In the genomic region with DNA sequence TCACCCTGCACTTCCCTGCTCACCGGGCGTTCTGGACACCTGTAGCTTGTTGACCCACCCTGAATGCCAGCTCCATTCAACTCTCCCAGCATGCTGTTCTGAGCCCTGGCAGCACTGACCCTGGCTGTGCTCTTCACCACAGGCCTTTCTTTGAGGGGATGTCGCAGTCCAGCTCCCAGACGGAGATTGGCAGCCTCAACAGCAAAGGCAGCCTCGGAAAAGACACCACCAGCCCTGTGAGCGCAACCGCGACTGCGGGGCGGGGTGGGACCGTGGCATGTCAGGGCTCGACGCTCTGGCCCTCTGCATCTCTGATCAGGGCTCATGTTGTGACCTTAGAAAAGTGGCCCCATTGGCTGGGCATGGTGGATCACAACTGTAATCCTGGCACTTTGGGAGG, we compare ENCODE assay signal across 18 cellular contexts. TPM values are rescaled to one million over a fixed set of nuclear protein-coding genes. Genes with fewer than 3 reads are reported as not detected.
A peak's percentile ranks its signal among the peaks of the same experiment; 100 is the strongest.
DNase-seq lines count a peak whose midpoint lies in the region; ATAC-seq lines count a peak whose summit lies in the region.
"Had no signal": no experiment of that assay in that cellular context is flagged by ENCODE, and none has a peak within 500 bp of the region (broad histone marks: within the 10 kb centered on the region; RNA-seq: fewer than 3 reads in every experiment).

No MANE protein-coding gene starts in this region.

- H3K27me3 ChIP-seq in H7 (ENCODE audit: control insufficient read depth, insufficient read depth, low read length): no peaks in the 10 kb centered on the region
- H3K27me3 ChIP-seq: body of pancreas, neural progenitor cell had no signal

- POLR2A ChIA-PET in activated CD4-positive, alpha-beta memory T cell treated with anti-CD3 and anti-CD28 coated beads for 36 hours (lab: Charles Lee): interaction anchor here (1.4 to 2.0 kb wide), 2 partner anchors 47 to 62 kb away, joined by 4 to 9 read pairs; partner anchors contain the start of gene RAB1B
- POLR2A ChIA-PET in activated CD4-positive, alpha-beta memory T cell treated with anti-CD3 and anti-CD28 coated beads, Interleukin-2, amount 10 ng/mL, durations not matched to agents 7 days and 5 days (lab: Charles Lee): interaction anchor here (0.8 to 1.7 kb wide), 3 partner anchors 42 to 67 kb away, joined by 3 to 7 read pairs (median 3); partner anchors contain the start of gene YIF1A

- DNase-seq in activated CD4-positive, alpha-beta memory T cell treated with anti-CD3 and anti-CD28 coated beads for 36 hours: no peak
- no peak for DNase-seq in activated CD4-positive, alpha-beta memory T cell treated with anti-CD3 and anti-CD28 coated beads, Interleukin-2, amount 10 ng/mL, durations not matched to agents 7 days and 5 days
- DNase-seq in H7: peak; percentile 4
- no peak for DNase-seq in activated naive CD8-positive, alpha-beta T cell treated with anti-CD3 and anti-CD28 coated beads, Interleukin-2, amount 50 U/mL, for 24 hours
- no peak for DNase-seq in natural killer cell treated with Interleukin-12 subunit alpha and Interleukin-12 subunit beta and Interleukin-15 and Interleukin-18, amount 100 ng/mL, for 72 hours (ENCODE audit: low spot score)
- no peak for DNase-seq in left colon
- DNase-seq in Kasumi-1 (lab: John Stamatoyannopoulos, UW): no peak
- DNase-seq: C1 segment of cervical spinal cord, foreskin melanocyte, trophoblast cell had no signal

- no peak overlapping the region for H3K4me3 ChIP-seq in H7 (ENCODE audit: insufficient read depth, low read depth, low read length)
- H3K4me3 ChIP-seq: A549, body of pancreas, neural progenitor cell, SK-N-MC had no signal

- peaks cover 4% of the 10 kb centered on the region for H3K36me3 ChIP-seq in H7 (replicated peaks; ENCODE audit: control insufficient read depth, insufficient read depth, low read length)
- H3K36me3 ChIP-seq: neural progenitor cell had no signal

- no peaks in the 10 kb centered on the region for H3K27me3 Mint-ChIP-seq in activated CD4-positive, alpha-beta memory T cell treated with anti-CD3 and anti-CD28 coated beads for 36 hours
- H3K27me3 Mint-ChIP-seq in activated CD4-positive, alpha-beta memory T cell treated with anti-CD3 and anti-CD28 coated beads, Interleukin-2, amount 10 ng/mL, durations not matched to agents 7 days and 5 days: no peaks in the 10 kb centered on the region
- H3K27me3 Mint-ChIP-seq in activated naive CD8-positive, alpha-beta T cell treated with anti-CD3 and anti-CD28 coated beads, Interleukin-2, amount 50 U/mL, for 24 hours: no peaks in the 10 kb centered on the region
- no peaks in the 10 kb centered on the region for H3K27me3 Mint-ChIP-seq in natural killer cell treated with Interleukin-12 subunit alpha and Interleukin-12 subunit beta and Interleukin-15 and Interleukin-18, amount 100 ng/mL, for 72 hours
- H3K27me3 Mint-ChIP-seq: dendritic cell treated with granulocyte-macrophage colony-stimulating factor and Interleukin-4, amounts not matched to agents 40 ng/mL and 50 ng/mL, for 4 days had no signal

- no peak for ATAC-seq in activated naive CD8-positive, alpha-beta T cell treated with anti-CD3 and anti-CD28 coated beads, Interleukin-2, amount 50 U/mL, for 24 hours
- no peak for ATAC-seq in natural killer cell treated with Interleukin-12 subunit alpha and Interleukin-12 subunit beta and Interleukin-15 and Interleukin-18, amount 100 ng/mL, for 72 hours
- ATAC-seq in HG02840 (IDR thresholded peaks at IDR 0.05; ENCODE audit: low FRiP score, unreplicated experiment) (no peak), left colon (no peak)
- ATAC-seq: body of pancreas, Panc1 had no signal

- intact Hi-C loops in activated CD4-positive, alpha-beta memory T cell treated with anti-CD3 and anti-CD28 coated beads for 36 hours (cut with micrococcal nuclease): no loop called here
- intact Hi-C loops in left colon (cut with DNase I, micrococcal nuclease): loop anchor here in 1 of 2 donors (5.0 kb wide), 1 partner anchor 61 kb away; no protein-coding TSS in a partner anchor

- H3K4me1 Mint-ChIP-seq in activated CD4-positive, alpha-beta memory T cell treated with anti-CD3 and anti-CD28 coated beads for 36 hours (ENCODE audit: low read depth): peaks cover 16% of the 10 kb centered on the region
- peaks cover 19% of the 10 kb centered on the region for H3K4me1 Mint-ChIP-seq in activated CD4-positive, alpha-beta memory T cell treated with anti-CD3 and anti-CD28 coated beads, Interleukin-2, amount 10 ng/mL, durations not matched to agents 7 days and 5 days
- H3K4me1 Mint-ChIP-seq in activated naive CD8-positive, alpha-beta T cell treated with anti-CD3 and anti-CD28 coated beads, Interleukin-2, amount 50 U/mL, for 24 hours: peaks cover 25% of the 10 kb centered on the region
- H3K4me1 Mint-ChIP-seq in natural killer cell treated with Interleukin-12 subunit alpha and Interleukin-12 subunit beta and Interleukin-15 and Interleukin-18, amount 100 ng/mL, for 72 hours (ENCODE audit: low read depth in 2 of 2): peaks cover 12 to 17% of the 10 kb centered on the region in 2 donors

- H3K27ac Mint-ChIP-seq in activated CD4-positive, alpha-beta memory T cell treated with anti-CD3 and anti-CD28 coated beads for 36 hours: peak overlapping the region; percentile 100
- H3K27ac Mint-ChIP-seq in activated CD4-positive, alpha-beta memory T cell treated with anti-CD3 and anti-CD28 coated beads, Interleukin-2, amount 10 ng/mL, durations not matched to agents 7 days and 5 days: no peak overlapping the region
- H3K27ac Mint-ChIP-seq in activated naive CD8-positive, alpha-beta T cell treated with anti-CD3 and anti-CD28 coated beads, Interleukin-2, amount 50 U/mL, for 24 hours: peak overlapping the region; percentile 49
- peak overlapping the region; percentile 29 to 81 for H3K27ac Mint-ChIP-seq in natural killer cell treated with Interleukin-12 subunit alpha and Interleukin-12 subunit beta and Interleukin-15 and Interleukin-18, amount 100 ng/mL, for 72 hours
- H3K27ac Mint-ChIP-seq: dendritic cell treated with granulocyte-macrophage colony-stimulating factor and Interleukin-4, amounts not matched to agents 40 ng/mL and 50 ng/mL, for 4 days had no signal

- CTCF ChIA-PET in activated CD4-positive, alpha-beta memory T cell treated with anti-CD3 and anti-CD28 coated beads for 36 hours (lab: Charles Lee): interaction anchor here (0.8 to 3.6 kb wide), 7 partner anchors 44 to 168 kb away, joined by 3 to 19 read pairs (median 4); partner anchors contain the start of gene YIF1A
- CTCF ChIA-PET in activated CD4-positive, alpha-beta memory T cell treated with anti-CD3 and anti-CD28 coated beads, Interleukin-2, amount 10 ng/mL, durations not matched to agents 7 days and 5 days (lab: Charles Lee): interaction anchor here (1.1 to 2.2 kb wide), 3 partner anchors 47 to 68 kb away, joined by 3 to 9 read pairs (median 4); partner anchors contain the start of gene YIF1A

- peaks cover 32% of the 10 kb centered on the region for H3K36me3 Mint-ChIP-seq in activated CD4-positive, alpha-beta memory T cell treated with anti-CD3 and anti-CD28 coated beads for 36 hours
- H3K36me3 Mint-ChIP-seq in activated CD4-positive, alpha-beta memory T cell treated with anti-CD3 and anti-CD28 coated beads, Interleukin-2, amount 10 ng/mL, durations not matched to agents 7 days and 5 days (ENCODE audit: low read depth): peaks cover 31% of the 10 kb centered on the region
- peaks cover 29% of the 10 kb centered on the region for H3K36me3 Mint-ChIP-seq in activated naive CD8-positive, alpha-beta T cell treated with anti-CD3 and anti-CD28 coated beads, Interleukin-2, amount 50 U/mL, for 24 hours (ENCODE audit: low read depth)
- peaks cover 4% of the 10 kb centered on the region for H3K36me3 Mint-ChIP-seq in natural killer cell treated with Interleukin-12 subunit alpha and Interleukin-12 subunit beta and Interleukin-15 and Interleukin-18, amount 100 ng/mL, for 72 hours

- H3K4me3 Mint-ChIP-seq in activated CD4-positive, alpha-beta memory T cell treated with anti-CD3 and anti-CD28 coated beads for 36 hours: no peak overlapping the region
- no peak overlapping the region for H3K4me3 Mint-ChIP-seq in activated CD4-positive, alpha-beta memory T cell treated with anti-CD3 and anti-CD28 coated beads, Interleukin-2, amount 10 ng/mL, durations not matched to agents 7 days and 5 days
- no peak overlapping the region for H3K4me3 Mint-ChIP-seq in activated naive CD8-positive, alpha-beta T cell treated with anti-CD3 and anti-CD28 coated beads, Interleukin-2, amount 50 U/mL, for 24 hours
- no peak overlapping the region for H3K4me3 Mint-ChIP-seq in natural killer cell treated with Interleukin-12 subunit alpha and Interleukin-12 subunit beta and Interleukin-15 and Interleukin-18, amount 100 ng/mL, for 72 hours
- H3K4me3 Mint-ChIP-seq: dendritic cell treated with granulocyte-macrophage colony-stimulating factor and Interleukin-4, amounts not matched to agents 40 ng/mL and 50 ng/mL, for 4 days had no signal

- H3K9me3 Mint-ChIP-seq in activated CD4-positive, alpha-beta memory T cell treated with anti-CD3 and anti-CD28 coated beads for 36 hours: no peaks in the 10 kb centered on the region
- no peaks in the 10 kb centered on the region for H3K9me3 Mint-ChIP-seq in activated CD4-positive, alpha-beta memory T cell treated with anti-CD3 and anti-CD28 coated beads, Interleukin-2, amount 10 ng/mL, durations not matched to agents 7 days and 5 days
- H3K9me3 Mint-ChIP-seq in activated naive CD8-positive, alpha-beta T cell treated with anti-CD3 and anti-CD28 coated beads, Interleukin-2, amount 50 U/mL, for 24 hours: no peaks in the 10 kb centered on the region
- no peaks in the 10 kb centered on the region for H3K9me3 Mint-ChIP-seq in natural killer cell treated with Interleukin-12 subunit alpha and Interleukin-12 subunit beta and Interleukin-15 and Interleukin-18, amount 100 ng/mL, for 72 hours
- H3K9me3 Mint-ChIP-seq: activated T-helper 2 cell treated with anti-CD3 and anti-CD28 coated beads, Interferon-gamma antibody, Interleukin-2, Interleukin-4, amounts not matched to agents 10 μg/mL and 5 μg/mL and 100 μg/mL, durations not matched to agents 14 hours and 24 hours and 36 hours; dendritic cell treated with granulocyte-macrophage colony-stimulating factor and Interleukin-4, amounts not matched to agents 40 ng/mL and 50 ng/mL, for 4 days; neural progenitor cell had no signal

RNA-seq across cellular contexts. Expression of gene KLC2, which starts 36.5 kb away (rescaled TPM):
- total RNA-seq in activated CD4-positive, alpha-beta memory T cell treated with anti-CD3 and anti-CD28 coated beads for 36 hours: 10 to 100 TPM; 40.5 to 44.8 TPM
- total RNA-seq in activated CD4-positive, alpha-beta memory T cell treated with anti-CD3 and anti-CD28 coated beads, Interleukin-2, amount 10 ng/mL, durations not matched to agents 7 days and 5 days: 10 to 100 TPM; 32.8 to 33.9 TPM
- 21.5 and 28.1 TPM in 2 replicates for total RNA-seq in H7 (2014; rRNA removed; shearing (Covaris generic))
- total RNA-seq in natural killer cell treated with Interleukin-12 subunit alpha and Interleukin-12 subunit beta and Interleukin-15 and Interleukin-18, amount 100 ng/mL, for 72 hours: 10 to 100 TPM; 38.0 to 77.2 TPM
- total RNA-seq in left colon: 10 to 100 TPM; 17.3 to 23.4 TPM

RNA-seq across cellular contexts. Expression of gene RAB1B, which starts 47.4 kb away (rescaled TPM):
- total RNA-seq in activated CD4-positive, alpha-beta memory T cell treated with anti-CD3 and anti-CD28 coated beads for 36 hours: 100 to 1,000 TPM; 118 to 124 TPM
- total RNA-seq in activated CD4-positive, alpha-beta memory T cell treated with anti-CD3 and anti-CD28 coated beads, Interleukin-2, amount 10 ng/mL, durations not matched to agents 7 days and 5 days: 100 to 1,000 TPM; 146 to 150 TPM
- 140 and 165 TPM in 2 replicates for total RNA-seq in H7 (2014; rRNA removed; shearing (Covaris generic))
- 100 to 1,000 TPM; 139 to 146 TPM for total RNA-seq in natural killer cell treated with Interleukin-12 subunit alpha and Interleukin-12 subunit beta and Interleukin-15 and Interleukin-18, amount 100 ng/mL, for 72 hours
- 100 to 1,000 TPM; 208 to 210 TPM for total RNA-seq in left colon

RNA-seq across cellular contexts. Expression of gene CNIH2, which starts 57.0 kb away (rescaled TPM):
- total RNA-seq in activated CD4-positive, alpha-beta memory T cell treated with anti-CD3 and anti-CD28 coated beads for 36 hours: 1 to 10 TPM in 1 of 2 experiments, under 1 TPM in 1; 0.39 to 1.5 TPM
- total RNA-seq in activated CD4-positive, alpha-beta memory T cell treated with anti-CD3 and anti-CD28 coated beads, Interleukin-2, amount 10 ng/mL, durations not matched to agents 7 days and 5 days: 1 to 10 TPM; 1.9 to 2.1 TPM
- total RNA-seq in H7 (2014; rRNA removed; shearing (Covaris generic)): 3.5 and 12.0 TPM in 2 replicates
- 1 to 10 TPM; 1.2 to 2.6 TPM for total RNA-seq in natural killer cell treated with Interleukin-12 subunit alpha and Interleukin-12 subunit beta and Interleukin-15 and Interleukin-18, amount 100 ng/mL, for 72 hours
- 1 to 10 TPM; 1.1 to 1.2 TPM for total RNA-seq in left colon
